25 cellular contexts compared by ENCODE assay signal in the genomic region with DNA sequence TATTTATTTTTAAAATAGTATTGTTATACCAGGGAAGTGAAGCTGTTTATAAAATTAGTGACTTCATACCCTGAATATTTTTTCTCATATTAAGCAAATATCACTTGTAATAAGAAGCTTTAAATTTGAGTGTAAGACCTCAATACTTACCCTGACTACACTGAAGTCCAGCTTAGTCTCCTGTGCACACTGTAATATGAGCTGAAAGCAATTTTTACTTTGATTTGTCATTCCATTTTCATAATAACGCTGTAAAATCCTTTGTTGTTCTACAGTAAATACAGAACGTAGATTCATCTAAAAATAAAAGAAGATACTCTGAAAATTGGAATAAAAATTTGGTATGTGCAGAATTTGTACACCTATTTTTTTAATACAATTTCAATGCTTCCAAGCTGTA. TPM values are rescaled to one million over a fixed set of nuclear protein-coding genes. Genes with fewer than 3 reads are reported as not detected.
"Had no signal": no experiment of that assay in that cellular context is flagged by ENCODE, and none has a peak within 500 bp of the region (broad histone marks: within the 10 kb centered on the region; RNA-seq: fewer than 3 reads in every experiment).

No MANE protein-coding gene starts in this region.

- H3K27me3 Mint-ChIP-seq: activated CD4-positive, alpha-beta memory T cell treated with anti-CD3 and anti-CD28 coated beads for 36 hours; activated CD4-positive, alpha-beta T cell treated with anti-CD3 and anti-CD28 coated beads, Interleukin-2, amount 10 ng/mL, durations not matched to agents 7 days and 5 days; activated naive CD4-positive, alpha-beta T cell treated with anti-CD3 and anti-CD28 coated beads, Interleukin-2, amount 10 ng/mL, durations not matched to agents 7 days and 5 days; activated naive CD8-positive, alpha-beta T cell treated with anti-CD3 and anti-CD28 coated beads for 36 hours had no signal

- H3K4me1 Mint-ChIP-seq: activated CD4-positive, alpha-beta T cell treated with anti-CD3 and anti-CD28 coated beads, Interleukin-2, amount 10 ng/mL, durations not matched to agents 7 days and 5 days; activated naive CD4-positive, alpha-beta T cell treated with anti-CD3 and anti-CD28 coated beads, Interleukin-2, amount 10 ng/mL, durations not matched to agents 7 days and 5 days; activated naive CD8-positive, alpha-beta T cell treated with anti-CD3 and anti-CD28 coated beads for 36 hours; T-cell had no signal

- H3K9me3 Mint-ChIP-seq: activated CD4-positive, alpha-beta memory T cell treated with anti-CD3 and anti-CD28 coated beads for 36 hours; activated CD4-positive, alpha-beta T cell treated with anti-CD3 and anti-CD28 coated beads, Interleukin-2, amount 10 ng/mL, durations not matched to agents 7 days and 5 days; activated naive CD4-positive, alpha-beta T cell treated with anti-CD3 and anti-CD28 coated beads, Interleukin-2, amount 10 ng/mL, durations not matched to agents 7 days and 5 days; activated naive CD8-positive, alpha-beta T cell treated with anti-CD3 and anti-CD28 coated beads for 36 hours; activated T-cell treated with anti-CD3 and anti-CD28 coated beads, Interleukin-2, amount 50 U/mL, for 72 hours; activated T-helper 2 cell treated with anti-CD3 and anti-CD28 coated beads, Interferon-gamma antibody, Interleukin-2, Interleukin-4, amounts not matched to agents 10 μg/mL and 5 μg/mL and 100 μg/mL, durations not matched to agents 14 hours and 24 hours and 36 hours; T-cell had no signal

- H3K4me2 ChIP-seq: PC-9 had no signal

- H2AFZ ChIP-seq: PC-9 had no signal

- H3K27ac Mint-ChIP-seq: activated CD4-positive, alpha-beta memory T cell treated with anti-CD3 and anti-CD28 coated beads for 36 hours; activated CD4-positive, alpha-beta T cell treated with anti-CD3 and anti-CD28 coated beads, Interleukin-2, amount 10 ng/mL, durations not matched to agents 7 days and 5 days; activated naive CD4-positive, alpha-beta T cell treated with anti-CD3 and anti-CD28 coated beads, Interleukin-2, amount 10 ng/mL, durations not matched to agents 7 days and 5 days; activated naive CD8-positive, alpha-beta T cell treated with anti-CD3 and anti-CD28 coated beads for 36 hours; activated T-cell treated with anti-CD3 and anti-CD28 coated beads, Interleukin-2, amount 50 U/mL, for 72 hours; activated T-helper 2 cell treated with anti-CD3 and anti-CD28 coated beads, Interferon-gamma antibody, Interleukin-2, Interleukin-4, amounts not matched to agents 10 μg/mL and 5 μg/mL and 100 μg/mL, durations not matched to agents 14 hours and 24 hours and 36 hours; T-cell had no signal

- FAIRE-seq: K562 had no signal

- H3K27ac ChIP-seq: PC-9, VCaP had no signal

- H3K4me3 ChIP-seq: K562, PC-9 had no signal

- H3K4me3 Mint-ChIP-seq: activated CD4-positive, alpha-beta memory T cell treated with anti-CD3 and anti-CD28 coated beads for 36 hours; activated CD4-positive, alpha-beta T cell treated with anti-CD3 and anti-CD28 coated beads, Interleukin-2, amount 10 ng/mL, durations not matched to agents 7 days and 5 days; activated naive CD4-positive, alpha-beta T cell treated with anti-CD3 and anti-CD28 coated beads, Interleukin-2, amount 10 ng/mL, durations not matched to agents 7 days and 5 days; activated naive CD8-positive, alpha-beta T cell treated with anti-CD3 and anti-CD28 coated beads for 36 hours; activated T-cell treated with anti-CD3 and anti-CD28 coated beads, Interleukin-2, amount 50 U/mL, for 72 hours; T-cell had no signal

- ATAC-seq: activated T-cell treated with anti-CD3 and anti-CD28 coated beads, Interleukin-2, amount 50 U/mL, for 72 hours; K562; T-cell had no signal

- H3K36me3 Mint-ChIP-seq: activated CD4-positive, alpha-beta memory T cell treated with anti-CD3 and anti-CD28 coated beads for 36 hours; activated naive CD4-positive, alpha-beta T cell treated with anti-CD3 and anti-CD28 coated beads, Interleukin-2, amount 10 ng/mL, durations not matched to agents 7 days and 5 days; activated naive CD8-positive, alpha-beta T cell treated with anti-CD3 and anti-CD28 coated beads for 36 hours; T-cell had no signal

- DNase-seq: activated CD4-positive, alpha-beta memory T cell treated with anti-CD3 and anti-CD28 coated beads for 36 hours; activated CD4-positive, alpha-beta T cell treated with anti-CD3 and anti-CD28 coated beads, Interleukin-2, amount 10 ng/mL, durations not matched to agents 7 days and 5 days; activated CD4-positive, CD25-positive, alpha-beta regulatory T cell; activated CD8-positive, alpha-beta memory T cell treated with anti-CD3 and anti-CD28 coated beads for 24 hours; activated gamma-delta T cell treated with Interleukin-2 at 50 U/mL for 16 hours; activated naive CD4-positive, alpha-beta T cell treated with anti-CD3 and anti-CD28 coated beads, Interleukin-2, amount 10 ng/mL, durations not matched to agents 7 days and 5 days; activated naive CD8-positive, alpha-beta T cell treated with anti-CD3 and anti-CD28 coated beads for 36 hours; activated T-cell treated with anti-CD3 and anti-CD28 coated beads for 4 hours; activated T-cell treated with anti-CD3 and anti-CD28 coated beads, Interleukin-2, amount 50 U/mL, for 72 hours; cerebellar nuclear complex; Kasumi-1; NCI-H1694; NCI-H2029; NCI-H2171; NCI-H2227 treated with DMSO at 0.1 percent for 48 hours; NCI-H446 treated with DMSO at 0.1 percent for 48 hours; NCI-H524 treated with DMSO at 0.1 percent for 48 hours; PC-9; SHP77 treated with DMSO at 0.1 percent for 48 hours; T-cell; T-helper 2 cell; T1000 had no signal

RNA-seq across cellular contexts. Expression of a gene that starts 27.2 kb away (rescaled TPM):
- total RNA-seq: K562 had no signal
- polyA plus RNA-seq: K562 had no signal
